In the genomic region with DNA sequence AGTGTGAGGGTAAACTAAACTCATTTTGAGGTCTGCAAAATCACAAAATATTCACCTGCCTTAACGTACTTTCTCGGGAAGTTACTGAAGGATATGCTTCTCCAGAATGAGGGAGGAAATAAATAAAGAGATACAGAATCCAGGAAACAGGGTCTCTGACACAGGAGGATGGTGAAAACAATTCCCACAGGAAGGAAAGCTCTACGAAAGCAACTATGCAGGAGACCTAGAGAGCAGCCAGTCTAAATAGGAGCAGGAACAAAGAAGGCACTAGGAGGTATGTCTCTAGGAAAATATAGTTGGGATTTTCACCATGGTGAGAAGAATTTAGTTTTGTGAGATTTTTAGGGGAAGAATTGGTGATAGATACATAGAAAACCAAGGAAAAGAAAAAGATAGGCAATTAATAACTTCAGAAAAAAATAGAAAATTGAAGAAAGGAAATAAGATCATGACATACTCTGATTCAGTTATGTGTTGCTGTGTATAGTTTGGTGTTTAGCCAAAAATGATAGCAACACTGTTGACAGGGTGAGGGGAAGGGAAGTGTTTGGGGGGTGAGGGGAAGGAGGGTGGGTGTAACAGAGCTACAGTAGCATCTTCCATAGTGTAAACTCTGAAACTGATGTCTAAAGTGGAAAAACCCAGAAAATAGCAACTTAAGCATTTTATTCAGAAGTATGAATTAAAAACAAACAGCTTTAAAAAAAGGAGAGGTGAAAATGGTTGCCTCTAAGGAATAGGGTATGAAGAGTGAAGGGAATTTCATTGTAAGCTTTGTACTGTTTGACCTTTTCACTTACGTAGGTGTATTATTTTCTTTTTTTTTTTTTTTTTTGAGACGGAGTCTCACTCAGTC, we compare ENCODE assay signal across 20 cellular contexts. TPM values are rescaled to one million over a fixed set of nuclear protein-coding genes. Genes with fewer than 3 reads are reported as not detected.
DNase-seq lines count a peak whose midpoint lies in the region; ATAC-seq and TF ChIP-seq lines count a peak whose summit lies in the region.
"Had no signal": no experiment of that assay in that cellular context is flagged by ENCODE, and none has a peak within 500 bp of the region (broad histone marks: within the 10 kb centered on the region; RNA-seq: fewer than 3 reads in every experiment).

No MANE protein-coding gene starts in this region.

- no peak overlapping the region for H3K9ac ChIP-seq in mammary epithelial cell (ENCODE audit: insufficient read depth, low read length)

- H3K36me3 ChIP-seq in mammary epithelial cell (ENCODE audit: insufficient read depth, low read length), result no peaks in the 10 kb centered on the region
- no peaks in the 10 kb centered on the region for H3K36me3 ChIP-seq in uterus

- peaks cover 21% of the 10 kb centered on the region for H3K4me1 Mint-ChIP-seq in MCF 10A (ENCODE audit: insufficient read depth, unreplicated experiment)
- H3K4me1 Mint-ChIP-seq in chondrocyte (ENCODE audit: low read depth), result peaks cover 89% of the 10 kb centered on the region
- H3K4me1 Mint-ChIP-seq in glutamatergic neuron (ENCODE audit: low read depth, unreplicated experiment), result peaks cover 10% of the 10 kb centered on the region

- TF ChIP-seq CTCF in MCF 10A (IDR thresholded peaks at IDR 0.05; ENCODE audit: unreplicated experiment) (no peak), mammary epithelial cell (conservative IDR thresholded peaks at IDR 0.05 in 1 of 2, IDR thresholded peaks at IDR 0.05 in 1 of 2; ENCODE audit: extremely low read depth in 1 of 2, insufficient read depth in 1 of 2, low read depth in 1 of 2, low read length in 2 of 2) (no peak), chondrocyte (IDR thresholded peaks at IDR 0.05) (no peak), glutamatergic neuron (IDR thresholded peaks at IDR 0.05; ENCODE audit: partially characterized antibody, unreplicated experiment) (no peak), uterus (IDR thresholded peaks at IDR 0.05) (no peak)

- H3K27me3 Mint-ChIP-seq in MCF 10A (ENCODE audit: insufficient read depth, unreplicated experiment), result no peaks in the 10 kb centered on the region
- no peaks in the 10 kb centered on the region for H3K27me3 Mint-ChIP-seq in chondrocyte (ENCODE audit: low read depth)
- peaks cover 2% of the 10 kb centered on the region for H3K27me3 Mint-ChIP-seq in glutamatergic neuron (ENCODE audit: unreplicated experiment)
- H3K27me3 Mint-ChIP-seq: CD4-positive, alpha-beta T cell had no signal

- H3K9me3 ChIP-seq in mammary epithelial cell (replicated peaks; ENCODE audit: insufficient read depth, low read length) (no peaks in the 10 kb centered on the region), uterus (no peaks in the 10 kb centered on the region)
- H3K9me3 ChIP-seq: BE2C had no signal

- CTCF ChIA-PET in MCF 10A (lab: Yijun Ruan, JAX), result no interaction called here
- CTCF ChIA-PET in mammary epithelial cell (lab: Charles Lee; ENCODE audit: low non-redundant PET), result no interaction called here

- H3K27ac ChIP-seq in mammary epithelial cell (ENCODE audit: insufficient read depth, low read depth, low read length) (no peak overlapping the region), uterus (peak overlapping the region; percentile 53 to 78)
- H3K27ac ChIP-seq: 22Rv1 had no signal

- dilution Hi-C loops in mammary epithelial cell (cut with HindIII; ENCODE audit: low sequenced_read_pairs), result no loop called here

- H3K4me1 ChIP-seq in mammary epithelial cell (ENCODE audit: insufficient read depth, low read length), result no peaks in the 10 kb centered on the region
- H3K4me1 ChIP-seq in uterus, result no peaks in the 10 kb centered on the region
- H3K4me1 ChIP-seq: BE2C had no signal

- no peaks in the 10 kb centered on the region for H3K27me3 ChIP-seq in mammary epithelial cell (ENCODE audit: insufficient read depth, low read length)
- no peaks in the 10 kb centered on the region for H3K27me3 ChIP-seq in uterus
- H3K27me3 ChIP-seq: BE2C had no signal

- intact Hi-C loops in MCF 10A (cut with micrococcal nuclease), result no loop called here
- intact Hi-C loops in mammary epithelial cell (cut with micrococcal nuclease), result no loop called here
- intact Hi-C loops in uterus (cut with DNase I; ENCODE audit: low total_unique reads), result no loop called here

- ATAC-seq in GM21381 (IDR thresholded peaks at IDR 0.05; ENCODE audit: unreplicated experiment), result no peak

- no TSS peak for BruUV-seq in MCF 10A (replicated peaks; lab: Mats Ljungman, UMichigan)
- no TSS peak for BruUV-seq in mammary epithelial cell (replicated peaks; lab: Mats Ljungman, UMichigan)

- no peak for TF ChIP-seq POLR2A in uterus (IDR thresholded peaks at IDR 0.05)

- H3K36me3 Mint-ChIP-seq in MCF 10A (ENCODE audit: insufficient read depth, unreplicated experiment), result peaks cover 22% of the 10 kb centered on the region
- H3K36me3 Mint-ChIP-seq in chondrocyte (ENCODE audit: low read depth), result peaks cover 10% of the 10 kb centered on the region
- H3K36me3 Mint-ChIP-seq in glutamatergic neuron (ENCODE audit: unreplicated experiment), result peaks cover 8% of the 10 kb centered on the region

- H3K4me3 ChIP-seq in mammary epithelial cell (replicated peaks in 1 of 3; ENCODE audit: insufficient read depth in 1 of 3, low read depth in 2 of 3, low read length in 3 of 3), result no peak overlapping the region
- no peak overlapping the region for H3K4me3 ChIP-seq in uterus

- peaks cover 16% of the 10 kb centered on the region for H3K9me3 Mint-ChIP-seq in MCF 10A (ENCODE audit: unreplicated experiment)
- H3K9me3 Mint-ChIP-seq in chondrocyte (ENCODE audit: low read depth), result peaks cover 6% of the 10 kb centered on the region
- H3K9me3 Mint-ChIP-seq in glutamatergic neuron (ENCODE audit: unreplicated experiment), result peaks cover 1% of the 10 kb centered on the region
- H3K9me3 Mint-ChIP-seq: CD4-positive, alpha-beta T cell had no signal

- in situ Hi-C loops in mammary epithelial cell (cut with MboI; ENCODE audit: low sequenced_read_pairs in 2 of 2), result no loop called here

- peak overlapping the region; percentile 82 for H3K27ac Mint-ChIP-seq in MCF 10A (ENCODE audit: low read depth, unreplicated experiment)
- H3K27ac Mint-ChIP-seq in chondrocyte (ENCODE audit: unreplicated experiment), result peak overlapping the region; percentile 90
- H3K27ac Mint-ChIP-seq in glutamatergic neuron (ENCODE audit: unreplicated experiment), result peak overlapping the region; percentile 25
- H3K27ac Mint-ChIP-seq: CD4-positive, alpha-beta T cell; HFFc6 had no signal

- no peak overlapping the region for H3K4me2 ChIP-seq in mammary epithelial cell (ENCODE audit: insufficient read depth, low read depth, low read length)

- POLR2A ChIA-PET in MCF 10A (lab: Yijun Ruan, JAX), result interaction anchor here (1.4 kb wide), 1 partner anchor 130 kb away, joined by 3 read pairs; a partner anchor contains a TSS

- H3K4me3 Mint-ChIP-seq in MCF 10A (ENCODE audit: unreplicated experiment) (no peak overlapping the region), chondrocyte (ENCODE audit: unreplicated experiment) (no peak overlapping the region), glutamatergic neuron (ENCODE audit: unreplicated experiment) (no peak overlapping the region)
- H3K4me3 Mint-ChIP-seq: CD4-positive, alpha-beta T cell; HFFc6 had no signal

- H4K20me1 ChIP-seq in mammary epithelial cell (ENCODE audit: insufficient read depth, low read length), result no peaks in the 10 kb centered on the region

- no peak for DNase-seq in MCF 10A (ENCODE audit: unreplicated experiment)
- DNase-seq in mammary epithelial cell, result no peak
- no peak for DNase-seq in chondrocyte (ENCODE audit: low spot score)
- no peak for DNase-seq in glutamatergic neuron
- no peak for DNase-seq in uterus
- no peak for DNase-seq in DMS153 (lab: John Stamatoyannopoulos, UW)
- no peak for DNase-seq in T1000 (lab: John Stamatoyannopoulos, UW)
- DNase-seq: BE2C; CD4-positive, alpha-beta T cell; DND-41; HFFc6; MV-4-11; NCI-H1417; NCI-H1930; NCI-H69; NK-92 treated with Interleukin-12 subunit alpha and Interleukin-12 subunit beta, amount 100 ng/mL, for 24 hours; OCI-M1; RPMI8226 had no signal

- WGBS in mammary epithelial cell (ENCODE audit: low coverage, missing lambda C conversion rate), result 94% methylated on average over 5 of the region's 5 CpGs

- H2AFZ ChIP-seq in mammary epithelial cell (ENCODE audit: low read depth, low read length), result no peak overlapping the region

- H3K79me2 ChIP-seq in mammary epithelial cell (ENCODE audit: insufficient read depth, low read length), result no peaks in the 10 kb centered on the region

RNA-seq across cellular contexts. Expression of a gene that starts 9.8 kb away (rescaled TPM):
- total RNA-seq in MCF 10A (2022) (0.37 TPM in 1 of 2 replicates, not detected in the other), mammary epithelial cell (1 to 10 TPM; 1.2 to 1.5 TPM), chondrocyte (3.9 to 5.5 TPM (median 4.8 TPM) in 3 replicates), glutamatergic neuron (ENCODE audit: unreplicated experiment) (3.8 TPM), uterus (1 to 10 TPM in 3 of 4 donors, not detected in 1; 1.5 to 7.2 (median 4.3) TPM)
- not detected for polyA plus RNA-seq in mammary epithelial cell
- not detected for polyA minus RNA-seq in mammary epithelial cell

Comparison
In these comparisons a context has a peak if more than half of its experiments do, and no peak if none do; other contexts are left out.
1. H3K27ac Mint-ChIP-seq: peak in every context shown above with its lines; median percentile 90 in chondrocyte; 82 in MCF 10A; 25 in glutamatergic neuron.